14 cellular contexts compared by ENCODE assay signal in genomic region chr21:37119421-37120218, GRCh38. TPM values are rescaled to one million over a fixed set of nuclear protein-coding genes. Genes with fewer than 3 reads are reported as not detected.
A peak's percentile ranks its signal among the peaks of the same experiment; 100 is the strongest.
DNase-seq lines count a peak whose midpoint lies in the region; ATAC-seq and TF ChIP-seq lines count a peak whose summit lies in the region.
"Had no signal": no experiment of that assay in that cellular context is flagged by ENCODE, and none has a peak within 500 bp of the region (broad histone marks: within the 10 kb centered on the region; RNA-seq: fewer than 3 reads in every experiment).

No MANE protein-coding gene starts in this region.

- H3K27me3 ChIP-seq in hepatocyte (no peaks in the 10 kb centered on the region), upper lobe of right lung (no peaks in the 10 kb centered on the region)
- H3K27me3 ChIP-seq: BLaER1, suprapubic skin had no signal

- H3K27me3 Mint-ChIP-seq in activated naive CD4-positive, alpha-beta T cell treated with anti-CD3 and anti-CD28 coated beads, Interleukin-2, amount 10 ng/mL, durations not matched to agents 7 days and 5 days = no peaks in the 10 kb centered on the region
- H3K27me3 Mint-ChIP-seq in activated T-cell treated with anti-CD3 and anti-CD28 coated beads, Interleukin-2, amount 50 U/mL, for 4 hours (ENCODE audit: low read depth) = no peaks in the 10 kb centered on the region
- no peaks in the 10 kb centered on the region for H3K27me3 Mint-ChIP-seq in stimulated activated naive CD8-positive, alpha-beta T cell treated with anti-CD3 and anti-CD28 coated beads, Interleukin-15, amount 100 ng/mL, for 72 hours

- no peaks in the 10 kb centered on the region for H3K9me3 Mint-ChIP-seq in activated naive CD4-positive, alpha-beta T cell treated with anti-CD3 and anti-CD28 coated beads, Interleukin-2, amount 50 U/mL, for 72 hours
- H3K9me3 Mint-ChIP-seq in activated naive CD4-positive, alpha-beta T cell treated with anti-CD3 and anti-CD28 coated beads, Interleukin-2, amount 10 ng/mL, durations not matched to agents 7 days and 5 days = no peaks in the 10 kb centered on the region
- no peaks in the 10 kb centered on the region for H3K9me3 Mint-ChIP-seq in activated T-cell treated with anti-CD3 and anti-CD28 coated beads, Interleukin-2, amount 50 U/mL, for 4 hours
- H3K9me3 Mint-ChIP-seq in stimulated activated naive CD8-positive, alpha-beta T cell treated with anti-CD3 and anti-CD28 coated beads, Interleukin-15, amount 100 ng/mL, for 72 hours = no peaks in the 10 kb centered on the region

- H3K27ac Mint-ChIP-seq in activated naive CD4-positive, alpha-beta T cell treated with anti-CD3 and anti-CD28 coated beads, Interleukin-2, amount 50 U/mL, for 72 hours = peak overlapping the region; percentile 45 to 73
- H3K27ac Mint-ChIP-seq in activated naive CD4-positive, alpha-beta T cell treated with anti-CD3 and anti-CD28 coated beads, Interleukin-2, amount 10 ng/mL, durations not matched to agents 7 days and 5 days = no peak overlapping the region
- peak overlapping the region; percentile 50 to 91 for H3K27ac Mint-ChIP-seq in stimulated activated naive CD8-positive, alpha-beta T cell treated with anti-CD3 and anti-CD28 coated beads, Interleukin-15, amount 100 ng/mL, for 72 hours

- no peaks in the 10 kb centered on the region for H3K9me2 ChIP-seq in hepatocyte (replicated peaks; ENCODE audit: insufficient read depth)

- no peaks in the 10 kb centered on the region for H3K4me1 ChIP-seq in hepatocyte (ENCODE audit: insufficient read depth)
- no peaks in the 10 kb centered on the region for H3K4me1 ChIP-seq in upper lobe of right lung
- H3K4me1 ChIP-seq: BLaER1, suprapubic skin had no signal

- no peak overlapping the region for H2AFZ ChIP-seq in hepatocyte

- H4K20me1 ChIP-seq in hepatocyte (ENCODE audit: insufficient read depth, poor library complexity, severe bottlenecking) = peaks cover 2% of the 10 kb centered on the region

- H3K27ac ChIP-seq in hepatocyte = no peak overlapping the region
- no peak overlapping the region for H3K27ac ChIP-seq in upper lobe of right lung
- H3K27ac ChIP-seq: BLaER1, suprapubic skin had no signal

- intact Hi-C loops in upper lobe of right lung (cut with DNase I) = no loop called here

- H3K4me1 Mint-ChIP-seq in activated naive CD4-positive, alpha-beta T cell treated with anti-CD3 and anti-CD28 coated beads, Interleukin-2, amount 10 ng/mL, durations not matched to agents 7 days and 5 days = no peaks in the 10 kb centered on the region
- peaks cover 19% of the 10 kb centered on the region for H3K4me1 Mint-ChIP-seq in activated T-cell treated with anti-CD3 and anti-CD28 coated beads, Interleukin-2, amount 50 U/mL, for 4 hours (ENCODE audit: low read depth)
- peaks cover 36% of the 10 kb centered on the region for H3K4me1 Mint-ChIP-seq in stimulated activated naive CD8-positive, alpha-beta T cell treated with anti-CD3 and anti-CD28 coated beads, Interleukin-15, amount 100 ng/mL, for 72 hours

- peak; percentile 20 to 61 for ATAC-seq in activated naive CD4-positive, alpha-beta T cell treated with anti-CD3 and anti-CD28 coated beads, Interleukin-2, amount 50 U/mL, for 72 hours
- ATAC-seq in activated T-cell treated with anti-CD3 and anti-CD28 coated beads, Interleukin-2, amount 50 U/mL, for 4 hours = peak; percentile 67 to 83
- peak; percentile 77 for ATAC-seq in stimulated activated naive CD8-positive, alpha-beta T cell treated with anti-CD3 and anti-CD28 coated beads, Interleukin-15, amount 100 ng/mL, for 72 hours
- no peak for ATAC-seq in upper lobe of right lung
- no peak for ATAC-seq in HG02970 (IDR thresholded peaks at IDR 0.05; ENCODE audit: low FRiP score, unreplicated experiment)

- 64% methylated on average over 6 of the region's 6 CpGs for WGBS in hepatocyte (ENCODE audit: low lambda C conversion rate, missing lambda C conversion rate)

- CTCF ChIA-PET in activated naive CD4-positive, alpha-beta T cell treated with anti-CD3 and anti-CD28 coated beads, Interleukin-2, amount 10 ng/mL, durations not matched to agents 7 days and 5 days (lab: Charles Lee) = no interaction called here

- H3K36me3 Mint-ChIP-seq in activated naive CD4-positive, alpha-beta T cell treated with anti-CD3 and anti-CD28 coated beads, Interleukin-2, amount 50 U/mL, for 72 hours = peaks cover 8 to 11% of the 10 kb centered on the region in 2 donors
- H3K36me3 Mint-ChIP-seq in activated naive CD4-positive, alpha-beta T cell treated with anti-CD3 and anti-CD28 coated beads, Interleukin-2, amount 10 ng/mL, durations not matched to agents 7 days and 5 days = peaks cover 7% of the 10 kb centered on the region
- peaks cover 24% of the 10 kb centered on the region for H3K36me3 Mint-ChIP-seq in activated T-cell treated with anti-CD3 and anti-CD28 coated beads, Interleukin-2, amount 50 U/mL, for 4 hours (ENCODE audit: insufficient read depth)

- H3K36me3 ChIP-seq in hepatocyte (replicated peaks; ENCODE audit: insufficient read depth, low read depth) (no peaks in the 10 kb centered on the region), upper lobe of right lung (peaks cover 24% of the 10 kb centered on the region)

- TF ChIP-seq CTCF in hepatocyte (IDR thresholded peaks at IDR 0.05; ENCODE audit: poor library complexity) (no peak), upper lobe of right lung (IDR thresholded peaks at IDR 0.05) (no peak)

- no peak overlapping the region for H3K4me3 Mint-ChIP-seq in activated naive CD4-positive, alpha-beta T cell treated with anti-CD3 and anti-CD28 coated beads, Interleukin-2, amount 10 ng/mL, durations not matched to agents 7 days and 5 days
- H3K4me3 Mint-ChIP-seq in activated T-cell treated with anti-CD3 and anti-CD28 coated beads, Interleukin-2, amount 50 U/mL, for 4 hours = no peak overlapping the region
- peak overlapping the region; percentile 47 to 76 for H3K4me3 Mint-ChIP-seq in stimulated activated naive CD8-positive, alpha-beta T cell treated with anti-CD3 and anti-CD28 coated beads, Interleukin-15, amount 100 ng/mL, for 72 hours

- DNase-seq in activated naive CD4-positive, alpha-beta T cell treated with anti-CD3 and anti-CD28 coated beads, Interleukin-2, amount 50 U/mL, for 72 hours (ENCODE audit: low spot score in 2 of 2) = no peak
- no peak for DNase-seq in activated naive CD4-positive, alpha-beta T cell treated with anti-CD3 and anti-CD28 coated beads, Interleukin-2, amount 10 ng/mL, durations not matched to agents 7 days and 5 days
- DNase-seq in activated T-cell treated with anti-CD3 and anti-CD28 coated beads, Interleukin-2, amount 50 U/mL, for 4 hours = no peak
- DNase-seq in hepatocyte (ENCODE audit: low spot score) (peak; percentile 23), T1000 (lab: John Stamatoyannopoulos, UW) (no peak), upper lobe of right lung (no peak)
- peak in 1 of 2 donors; percentile 24 for DNase-seq in stimulated activated naive CD8-positive, alpha-beta T cell treated with anti-CD3 and anti-CD28 coated beads, Interleukin-15, amount 100 ng/mL, for 72 hours
- DNase-seq: aorta; KG1; NCI-H2107; stimulated activated CD4-positive, alpha-beta T cell treated with anti-CD3 and anti-CD28 coated beads, Interleukin-1b, Interleukin-23, amount 100 ng/mL, for 48 hours had no signal

- peaks cover 8% of the 10 kb centered on the region for H3K79me2 ChIP-seq in hepatocyte

- no peak overlapping the region for H3K4me3 ChIP-seq in hepatocyte
- no peak overlapping the region for H3K4me3 ChIP-seq in upper lobe of right lung
- H3K4me3 ChIP-seq: BLaER1, suprapubic skin had no signal

- H3K9me3 ChIP-seq in hepatocyte (ENCODE audit: low read depth) (no peaks in the 10 kb centered on the region), upper lobe of right lung (no peaks in the 10 kb centered on the region)
- H3K9me3 ChIP-seq: BLaER1, suprapubic skin had no signal

- no peak overlapping the region for H3K4me2 ChIP-seq in hepatocyte
- H3K4me2 ChIP-seq: BLaER1 had no signal

RNA-seq across cellular contexts. Expression of gene TTC3, which starts 46.6 kb away (rescaled TPM):
- 100 to 1,000 TPM in 1 of 2 donors, 10 to 100 TPM in 1; 63.6 to 113 TPM for total RNA-seq in activated naive CD4-positive, alpha-beta T cell treated with anti-CD3 and anti-CD28 coated beads, Interleukin-2, amount 50 U/mL, for 72 hours
- total RNA-seq in activated T-cell treated with anti-CD3 and anti-CD28 coated beads, Interleukin-2, amount 50 U/mL, for 4 hours = 10 to 100 TPM; 41.9 to 46.5 (median 44.6) TPM
- total RNA-seq in hepatocyte = 196 and 244 TPM in 2 replicates
- 139 and 146 TPM in 2 replicates for polyA plus RNA-seq in hepatocyte
- total RNA-seq in upper lobe of right lung = 99.0 TPM

RNA-seq across cellular contexts. Expression of gene PIGP, which starts 46.7 kb away (rescaled TPM):
- total RNA-seq in activated naive CD4-positive, alpha-beta T cell treated with anti-CD3 and anti-CD28 coated beads, Interleukin-2, amount 50 U/mL, for 72 hours = 10 to 100 TPM; 12.9 to 22.1 TPM
- total RNA-seq in activated T-cell treated with anti-CD3 and anti-CD28 coated beads, Interleukin-2, amount 50 U/mL, for 4 hours = 10 to 100 TPM; 14.7 to 17.8 (median 15.9) TPM
- total RNA-seq in hepatocyte = 20.0 and 23.3 TPM in 2 replicates
- 39.9 and 48.7 TPM in 2 replicates for polyA plus RNA-seq in hepatocyte
- 28.3 TPM for total RNA-seq in upper lobe of right lung

Comparison
In these comparisons a context has a peak if more than half of its experiments do, and no peak if none do; other contexts are left out.
1. ATAC-seq: peak in activated naive CD4-positive, alpha-beta T cell treated with anti-CD3 and anti-CD28 coated beads, Interleukin-2, amount 50 U/mL, for 72 hours (2 of 2), activated T-cell treated with anti-CD3 and anti-CD28 coated beads, Interleukin-2, amount 50 U/mL, for 4 hours (2 of 2) and stimulated activated naive CD8-positive, alpha-beta T cell treated with anti-CD3 and anti-CD28 coated beads, Interleukin-15, amount 100 ng/mL, for 72 hours (single experiment); none in upper lobe of right lung (single experiment) and HG02970 (single experiment).
2. H3K4me3 Mint-ChIP-seq: peak in stimulated activated naive CD8-positive, alpha-beta T cell treated with anti-CD3 and anti-CD28 coated beads, Interleukin-15, amount 100 ng/mL, for 72 hours (2 of 2); none in activated naive CD4-positive, alpha-beta T cell treated with anti-CD3 and anti-CD28 coated beads, Interleukin-2, amount 10 ng/mL, durations not matched to agents 7 days and 5 days (single experiment) and activated T-cell treated with anti-CD3 and anti-CD28 coated beads, Interleukin-2, amount 50 U/mL, for 4 hours (single experiment).